30 cellular contexts compared by ENCODE assay signal in the genomic region with DNA sequence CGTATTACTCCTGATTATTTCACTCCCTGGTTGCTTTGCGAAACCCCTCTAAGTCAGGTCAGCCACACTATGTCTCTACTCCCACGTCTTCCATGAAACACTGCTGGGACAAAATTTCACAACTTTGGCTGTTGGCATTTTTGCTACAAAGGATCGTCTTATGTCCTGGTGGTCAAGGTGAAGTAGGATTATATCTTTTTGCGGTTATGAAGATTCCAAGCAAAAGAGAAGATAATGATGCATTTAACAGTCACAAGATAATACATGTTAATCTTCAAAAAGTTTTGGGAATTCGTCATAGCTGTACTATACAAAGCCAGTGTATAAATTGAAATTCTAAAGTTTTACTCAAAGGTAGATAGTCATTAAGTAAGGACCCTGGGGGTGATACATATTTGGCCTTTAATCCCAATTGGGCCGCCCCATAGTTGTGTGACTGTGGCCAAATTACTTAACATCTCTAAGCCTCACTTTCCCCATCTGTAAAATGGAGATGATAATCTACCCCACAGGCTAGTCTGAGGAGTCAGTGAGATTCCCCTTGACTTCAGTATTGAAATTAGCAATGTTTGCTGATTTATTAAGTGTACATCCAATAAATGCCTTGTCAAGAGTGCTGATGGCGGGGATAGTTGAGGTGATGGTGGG.
DNase-seq lines count a peak whose midpoint lies in the region; FAIRE-seq and TF ChIP-seq lines count a peak whose summit lies in the region.
"Had no signal": no experiment of that assay in that cellular context is flagged by ENCODE, and none has a peak within 500 bp of the region (broad histone marks: within the 10 kb centered on the region; RNA-seq: fewer than 3 reads in every experiment).

No MANE protein-coding gene starts in this region.

- no peaks in the 10 kb centered on the region for H3K36me3 Mint-ChIP-seq in endothelial cell (ENCODE audit: low read depth, unreplicated experiment)
- H3K36me3 Mint-ChIP-seq: activated CD4-positive, alpha-beta memory T cell treated with anti-CD3 and anti-CD28 coated beads for 36 hours; immature natural killer cell; type B pancreatic cell had no signal

- H2BK12ac ChIP-seq in trophoblast cell (ENCODE audit: low read length) = no peak overlapping the region

- H3F3A ChIP-seq in OCI-LY1 (ENCODE audit: insufficient read depth, low read length) = no peaks in the 10 kb centered on the region

- peak overlapping the region; percentile 54 for H3K27ac Mint-ChIP-seq in endothelial cell (ENCODE audit: unreplicated experiment)
- H3K27ac Mint-ChIP-seq: activated CD4-positive, alpha-beta memory T cell treated with anti-CD3 and anti-CD28 coated beads for 36 hours; activated T-cell treated with anti-CD3 and anti-CD28 coated beads, Interleukin-2, amount 50 U/mL, for 72 hours; type B pancreatic cell had no signal

- peaks cover 23% of the 10 kb centered on the region for H3K4me1 Mint-ChIP-seq in endothelial cell (ENCODE audit: unreplicated experiment)

- DNase-seq in GM12891 (ENCODE audit: insufficient read length, low spot score) (no peak), endothelial cell (ENCODE audit: low spot score) (no peak), trophoblast cell (peak in 1 of 2 donors; percentile 16), uterus (no peak), middle frontal gyrus (ENCODE audit: extremely low spot score, low spot score) (no peak), COR-L47 (lab: John Stamatoyannopoulos, UW) (no peak)
- DNase-seq: activated CD4-positive, alpha-beta memory T cell treated with anti-CD3 and anti-CD28 coated beads for 36 hours; activated CD4-positive, alpha-beta T cell treated with anti-CD3 and anti-CD28 coated beads for 1 hour; activated naive CD4-positive, alpha-beta T cell treated with Interleukin-2 at 50 U/mL for 16 hours; activated T-cell treated with anti-CD3 and anti-CD28 coated beads, Interleukin-2, amount 50 U/mL, for 72 hours; C1 segment of cervical spinal cord; Calu3; DMS79 treated with DMSO at 0.1 percent for 48 hours; dorsolateral prefrontal cortex; GDM1; hypothalamus; immature natural killer cell; NCI-H748 treated with DMSO at 0.1 percent for 48 hours; SHP77; sigmoid colon; stimulated activated CD4-positive, alpha-beta T cell treated with anti-CD3 and anti-CD28 coated beads, Interleukin-4, amount 100 ng/mL, for 1 hour; T-helper 2 cell had no signal

- intact Hi-C loops in uterus (cut with DNase I; ENCODE audit: low total_unique reads) = no loop called here

- H2AK5ac ChIP-seq in trophoblast cell (ENCODE audit: low read length) = no peak overlapping the region

- no peak overlapping the region for H4K12ac ChIP-seq in trophoblast cell (ENCODE audit: low read depth, low read length)

- H3K4me3 ChIP-seq in OCI-LY1 (ENCODE audit: low read depth, low read length, poor library complexity, severe bottlenecking) (no peak overlapping the region), trophoblast cell (ENCODE audit: low read depth, low read length) (no peak overlapping the region), uterus (no peak overlapping the region)
- H3K4me3 ChIP-seq: dorsolateral prefrontal cortex, gastroesophageal sphincter, Peyer's patch, prostate gland, sigmoid colon had no signal

- H3K27me3 Mint-ChIP-seq in endothelial cell (ENCODE audit: unreplicated experiment) = peaks cover under 1% of the 10 kb centered on the region
- H3K27me3 Mint-ChIP-seq: activated CD4-positive, alpha-beta memory T cell treated with anti-CD3 and anti-CD28 coated beads for 36 hours; brain; type B pancreatic cell had no signal

- no peak overlapping the region for H2BK120ac ChIP-seq in trophoblast cell (ENCODE audit: insufficient read depth, low read length, poor library complexity)

- TF ChIP-seq POLR2A in GM12891 (IDR thresholded peaks at IDR 0.05; ENCODE audit: low read depth, low read length) (no peak), uterus (IDR thresholded peaks at IDR 0.05) (no peak)

- H3K79me1 ChIP-seq in trophoblast cell (ENCODE audit: low read length) = no peaks in the 10 kb centered on the region

- peak overlapping the region; percentile 27 for H3K4ac ChIP-seq in trophoblast cell (ENCODE audit: low read depth, low read length)

- H3K9me3 ChIP-seq in OCI-LY1 (ENCODE audit: low read length) = no peaks in the 10 kb centered on the region
- no peaks in the 10 kb centered on the region for H3K9me3 ChIP-seq in trophoblast cell (ENCODE audit: insufficient read depth, low read depth, low read length)
- no peaks in the 10 kb centered on the region for H3K9me3 ChIP-seq in uterus
- H3K9me3 ChIP-seq: gastroesophageal sphincter, neutrophil, Peyer's patch, prostate gland, sigmoid colon had no signal

- H3K9me2 ChIP-seq in OCI-LY1 (ENCODE audit: low read depth, low read length) = no peaks in the 10 kb centered on the region

- peaks cover 93% of the 10 kb centered on the region for H3K4me1 ChIP-seq in OCI-LY1 (ENCODE audit: insufficient read depth, low read length, severe bottlenecking)
- peaks cover 5 to 12% of the 10 kb centered on the region in 2 experiments for H3K4me1 ChIP-seq in trophoblast cell (ENCODE audit: control insufficient read depth in 1 of 2, insufficient read depth in 2 of 2, low read length in 2 of 2)
- no peaks in the 10 kb centered on the region for H3K4me1 ChIP-seq in uterus
- H3K4me1 ChIP-seq: prostate gland had no signal

- no peak overlapping the region for H3K4me3 Mint-ChIP-seq in endothelial cell (ENCODE audit: unreplicated experiment)
- H3K4me3 Mint-ChIP-seq: activated CD4-positive, alpha-beta memory T cell treated with anti-CD3 and anti-CD28 coated beads for 36 hours; activated T-cell treated with anti-CD3 and anti-CD28 coated beads, Interleukin-2, amount 50 U/mL, for 72 hours; immature natural killer cell; type B pancreatic cell had no signal

- H4K91ac ChIP-seq in trophoblast cell (ENCODE audit: low read depth, low read length) = no peak overlapping the region

- H3K14ac ChIP-seq in trophoblast cell (ENCODE audit: low read length) = no peak overlapping the region

- no peak overlapping the region for H4K8ac ChIP-seq in trophoblast cell (ENCODE audit: low read depth, low read length)

- H3K4me2 ChIP-seq in OCI-LY1 (ENCODE audit: low read length) = peak overlapping the region; percentile 80
- no peak overlapping the region for H3K4me2 ChIP-seq in trophoblast cell (ENCODE audit: low read length)

- H3K36me3 ChIP-seq in OCI-LY1 (ENCODE audit: insufficient read depth, low read length) (no peaks in the 10 kb centered on the region), trophoblast cell (ENCODE audit: control insufficient read depth in 1 of 2, insufficient read depth in 2 of 2, low read length in 2 of 2) (no peaks in the 10 kb centered on the region), uterus (no peaks in the 10 kb centered on the region)
- H3K36me3 ChIP-seq: gastroesophageal sphincter, neutrophil, Peyer's patch, prostate gland, sigmoid colon had no signal

- no CpG with 5 or more reads among the region's 8 CpGs for WGBS in trophoblast cell (ENCODE audit: extremely low coverage, insufficient coverage, insufficient read length)

- TF ChIP-seq CTCF in OCI-LY1 (IDR thresholded peaks at IDR 0.05; ENCODE audit: low read length) (no peak), endothelial cell (IDR thresholded peaks at IDR 0.05; ENCODE audit: unreplicated experiment) (no peak), uterus (IDR thresholded peaks at IDR 0.05) (no peak)

- no peak overlapping the region for H3K23ac ChIP-seq in trophoblast cell (ENCODE audit: low read length)

- peak; percentile 72 for FAIRE-seq in GM12891 (lab: Jason Lieb, UNC)
- FAIRE-seq: endothelial cell of umbilical vein had no signal

- peaks cover 83% of the 10 kb centered on the region for H3K79me2 ChIP-seq in OCI-LY1 (ENCODE audit: insufficient read depth, low read length)
- peaks cover 4% of the 10 kb centered on the region for H3K79me2 ChIP-seq in trophoblast cell (ENCODE audit: control insufficient read depth, insufficient read depth, low read length, poor library complexity)

- H3K9ac ChIP-seq in OCI-LY1 (ENCODE audit: low read length) (no peak overlapping the region), trophoblast cell (ENCODE audit: low read length) (no peak overlapping the region)

- H2BK5ac ChIP-seq in trophoblast cell (ENCODE audit: low read depth, low read length, poor library complexity) = no peak overlapping the region

- H4K20me1 ChIP-seq in OCI-LY1 (ENCODE audit: insufficient read depth, low read length) = no peaks in the 10 kb centered on the region

- no peak overlapping the region for H2AFZ ChIP-seq in OCI-LY1 (ENCODE audit: low read length)
- no peak overlapping the region for H2AFZ ChIP-seq in trophoblast cell (ENCODE audit: insufficient read depth, low read length, poor library complexity)

- no peak overlapping the region for H3K18ac ChIP-seq in trophoblast cell (ENCODE audit: low read length)

- no peaks in the 10 kb centered on the region for H3K9me3 Mint-ChIP-seq in endothelial cell (ENCODE audit: unreplicated experiment)
- H3K9me3 Mint-ChIP-seq: activated CD4-positive, alpha-beta memory T cell treated with anti-CD3 and anti-CD28 coated beads for 36 hours; activated T-cell treated with anti-CD3 and anti-CD28 coated beads, Interleukin-2, amount 50 U/mL, for 72 hours; brain; immature natural killer cell; type B pancreatic cell had no signal

- no peaks in the 10 kb centered on the region for H3K27me3 ChIP-seq in OCI-LY1 (ENCODE audit: insufficient read depth, low read length)
- H3K27me3 ChIP-seq in trophoblast cell (ENCODE audit: insufficient read depth, low read length) = no peaks in the 10 kb centered on the region
- no peaks in the 10 kb centered on the region for H3K27me3 ChIP-seq in uterus
- H3K27me3 ChIP-seq: dorsolateral prefrontal cortex, gastroesophageal sphincter, neutrophil, Peyer's patch, sigmoid colon had no signal

- H3K27ac ChIP-seq in OCI-LY1 (ENCODE audit: low read depth, low read length, poor library complexity, severe bottlenecking) (peak overlapping the region; percentile 96), trophoblast cell (ENCODE audit: low read depth, low read length) (no peak overlapping the region), uterus (no peak overlapping the region)
- H3K27ac ChIP-seq: dorsolateral prefrontal cortex, gastroesophageal sphincter, prostate gland, sigmoid colon had no signal

TF ChIP-seq in GM12891, 5 proteins besides CTCF, POLR2A, EP300 and RAD21:
- TF ChIP-seq SPI1 (IDR thresholded peaks at IDR 0.05; ENCODE audit: low read depth, low read length) (no peak), POLR2AphosphoS5 (IDR thresholded peaks at IDR 0.05; ENCODE audit: low read depth, low read length) (no peak), TAF1 (IDR thresholded peaks at IDR 0.05; ENCODE audit: low read depth, low read length) (no peak), PAX5 (IDR thresholded peaks at IDR 0.05; ENCODE audit: insufficient read depth, low read length, severe bottlenecking) (no peak), POU2F2 (IDR thresholded peaks at IDR 0.05; ENCODE audit: low read depth, low read length) (no peak)
TF ChIP-seq in GM12891: peak in this region for 0.
